Comparison of ENCODE assay signal across 22 cellular contexts in genomic region chr2:4914551-4914950, GRCh38.
DNase-seq lines count a peak whose midpoint lies in the region; ATAC-seq, FAIRE-seq and TF ChIP-seq lines count a peak whose summit lies in the region.
"Had no signal": no experiment of that assay in that cellular context is flagged by ENCODE, and none has a peak within 500 bp of the region (broad histone marks: within the 10 kb centered on the region; RNA-seq: fewer than 3 reads in every experiment).

No MANE protein-coding gene starts in this region.

- POLR2A ChIA-PET in HepG2 (lab: Yijun Ruan, JAX) = no interaction called here
- POLR2A ChIA-PET in CD8-positive, alpha-beta memory T cell (lab: Charles Lee) = no interaction called here

- no peak overlapping the region for H3K4me2 ChIP-seq in HepG2 (ENCODE audit: low read depth, low read length)

- peaks cover 0 to 24% (median 6%) of the 10 kb centered on the region in 5 donors for H3K9me3 Mint-ChIP-seq in CD8-positive, alpha-beta memory T cell

- H3K9me3 ChIP-seq in HepG2 (ENCODE audit: low read length) (peaks cover 75% of the 10 kb centered on the region), right lobe of liver (no peaks in the 10 kb centered on the region), aorta (ENCODE audit: control insufficient read depth, low read length) (peaks cover 1% of the 10 kb centered on the region)
- no peaks in the 10 kb centered on the region for H3K9me3 ChIP-seq in CD8-positive, alpha-beta memory T cell (ENCODE audit: low read length)
- H3K9me3 ChIP-seq: adrenal gland, ovary had no signal

- H3K4me1 ChIP-seq in HepG2 (ENCODE audit: insufficient read depth, low read length) = no peaks in the 10 kb centered on the region
- H3K4me1 ChIP-seq in right lobe of liver = no peaks in the 10 kb centered on the region
- no peaks in the 10 kb centered on the region for H3K4me1 ChIP-seq in aorta (ENCODE audit: control insufficient read depth in 1 of 2, insufficient read depth in 2 of 2, low read length in 2 of 2)
- H3K4me1 ChIP-seq in CD8-positive, alpha-beta memory T cell (ENCODE audit: insufficient read depth, low read length) = no peaks in the 10 kb centered on the region
- H3K4me1 ChIP-seq: adrenal gland, sigmoid colon had no signal

- H2AFZ ChIP-seq in HepG2 (ENCODE audit: low read length) = no peak overlapping the region

- no peak for FAIRE-seq in HepG2 (lab: Jason Lieb, UNC)
- FAIRE-seq in bronchial epithelial cell (lab: Jason Lieb, UNC) = peak; percentile 60
- FAIRE-seq: G401.6, kidney had no signal

- no TSS peak for BruUV-seq in HepG2 (replicated peaks; lab: Mats Ljungman, UMichigan)

- H4K20me1 ChIP-seq in HepG2 (ENCODE audit: insufficient read depth, low read length) = no peaks in the 10 kb centered on the region

- DNase-seq in HepG2 (ENCODE audit: low spot score) (no peak), right lobe of liver (no peak), bronchial epithelial cell (ENCODE audit: low read depth) (peak; percentile 50), kidney tubule cell (ENCODE audit: low spot score) (peak; percentile 23), aorta (no peak), anterior cingulate cortex (lab: John Stamatoyannopoulos, UW) (no peak)
- no peak for DNase-seq in CD8-positive, alpha-beta memory T cell
- DNase-seq: ACHN; activated gamma-delta T cell; adrenal gland; C1 segment of cervical spinal cord; DMS 273 treated with DMSO at 0.1 percent for 48 hours; effector memory CD4-positive, alpha-beta T cell; hypothalamus; kidney; NCI-H748 treated with DMSO at 0.1 percent for 48 hours; ovary; sigmoid colon had no signal

- no peak overlapping the region for H3K27ac Mint-ChIP-seq in CD8-positive, alpha-beta memory T cell
- H3K27ac Mint-ChIP-seq: T-helper 1 cell treated with Interleukin-12 subunit alpha and Interleukin-12 subunit beta and Interleukin-4 antibody, amounts not matched to agents 30 μg/mL and 1 μg/mL, for 36 hours had no signal

- intact Hi-C loops in HepG2 (cut with micrococcal nuclease; ENCODE audit: unreplicated experiment) = no loop called here
- intact Hi-C loops in right lobe of liver (cut with DNase I) = no loop called here
- intact Hi-C loops in aorta (cut with DNase I) = no loop called here

- no peak for ATAC-seq in HepG2
- ATAC-seq in right lobe of liver = no peak
- peak; percentile 55 for ATAC-seq in aorta (ENCODE audit: low FRiP score)
- no peak for ATAC-seq in GM18502 (IDR thresholded peaks at IDR 0.05; ENCODE audit: poor library complexity, unreplicated experiment)

- CTCF ChIA-PET in HepG2 (lab: Yijun Ruan, JAX; ENCODE audit: low intra/inter-chr PET ratio, low total read pairs) = no interaction called here
- CTCF ChIA-PET in CD8-positive, alpha-beta memory T cell (lab: Charles Lee) = no interaction called here

- in situ Hi-C loops in HepG2 (cut with HindIII; ENCODE audit: extremely low pct_ligation_motif_present, low pct_unique_long_range_greater_than_20kb) = no loop called here

- TF ChIP-seq RAD21 in HepG2 (CRISPR knock-in tag; IDR thresholded peaks at IDR 0.05) = no peak

- no peaks in the 10 kb centered on the region for H3K4me1 Mint-ChIP-seq in CD8-positive, alpha-beta memory T cell

- H3K36me3 Mint-ChIP-seq in CD8-positive, alpha-beta memory T cell = no peaks in the 10 kb centered on the region

- H3K36me3 ChIP-seq in HepG2 (replicated peaks in 1 of 2; ENCODE audit: control insufficient read depth in 1 of 2, insufficient read depth in 2 of 2, low read length in 2 of 2) = no peaks in the 10 kb centered on the region
- no peaks in the 10 kb centered on the region for H3K36me3 ChIP-seq in right lobe of liver
- no peaks in the 10 kb centered on the region for H3K36me3 ChIP-seq in bronchial epithelial cell (ENCODE audit: control insufficient read depth, insufficient read depth, low read length)
- no peaks in the 10 kb centered on the region for H3K36me3 ChIP-seq in aorta (ENCODE audit: control insufficient read depth in 1 of 2, insufficient read depth in 2 of 2, low read length in 1 of 2)
- H3K36me3 ChIP-seq in CD8-positive, alpha-beta memory T cell (ENCODE audit: insufficient read depth, low read length) = no peaks in the 10 kb centered on the region
- H3K36me3 ChIP-seq: adrenal gland, ovary, sigmoid colon had no signal

- no peak overlapping the region for H3K4me3 Mint-ChIP-seq in CD8-positive, alpha-beta memory T cell
- H3K4me3 Mint-ChIP-seq: T-helper 1 cell treated with Interleukin-12 subunit alpha and Interleukin-12 subunit beta and Interleukin-4 antibody, amounts not matched to agents 30 μg/mL and 1 μg/mL, for 36 hours had no signal

- H3K27me3 ChIP-seq in HepG2 (ENCODE audit: control insufficient read depth in 1 of 2, insufficient read depth in 2 of 2, low read length in 2 of 2) (no peaks in the 10 kb centered on the region), right lobe of liver (no peaks in the 10 kb centered on the region), bronchial epithelial cell (ENCODE audit: control insufficient read depth, insufficient read depth, low read length) (no peaks in the 10 kb centered on the region), aorta (ENCODE audit: control insufficient read depth in 1 of 2, insufficient read depth in 2 of 2, low read length in 1 of 2) (no peaks in the 10 kb centered on the region)
- no peaks in the 10 kb centered on the region for H3K27me3 ChIP-seq in CD8-positive, alpha-beta memory T cell (ENCODE audit: insufficient read depth, low read length, poor library complexity, severe bottlenecking)
- H3K27me3 ChIP-seq: adrenal gland, ovary, sigmoid colon had no signal

- TF ChIP-seq POLR2A in HepG2 (IDR thresholded peaks at IDR 0.05; ENCODE audit: insufficient read depth in 1 of 2, low read depth in 2 of 2, low read length in 2 of 2) = no peak
- no peak for TF ChIP-seq POLR2A in right lobe of liver (IDR thresholded peaks at IDR 0.05)

- TF ChIP-seq EP300 in HepG2 (IDR thresholded peaks at IDR 0.05; ENCODE audit: low read depth in 2 of 2, low read length in 2 of 2) = no peak
- no peak for TF ChIP-seq EP300 in HepG2 (CRISPR knock-in tag; IDR thresholded peaks at IDR 0.05; ENCODE audit: borderline replicate concordance)

- H3K79me2 ChIP-seq in HepG2 (ENCODE audit: insufficient read depth, low read length) = no peaks in the 10 kb centered on the region

- H3K4me3 ChIP-seq in HepG2 (replicated peaks in 1 of 3; ENCODE audit: insufficient read depth in 1 of 3, low read depth in 2 of 3, low read length in 3 of 3) (no peak overlapping the region), right lobe of liver (no peak overlapping the region), bronchial epithelial cell (ENCODE audit: low read depth, low read length) (no peak overlapping the region), aorta (ENCODE audit: low read length in 2 of 2) (no peak overlapping the region)
- no peak overlapping the region for H3K4me3 ChIP-seq in CD8-positive, alpha-beta memory T cell (ENCODE audit: low read length)
- H3K4me3 ChIP-seq: adrenal gland, ovary, sigmoid colon had no signal

- H3K27me3 Mint-ChIP-seq in CD8-positive, alpha-beta memory T cell = no peaks in the 10 kb centered on the region

- H3K9ac ChIP-seq in HepG2 (ENCODE audit: insufficient read depth, low read depth, low read length) = no peak overlapping the region

- 1% methylated on average over 4 of the region's 4 CpGs for WGBS in HepG2 (ENCODE audit: low lambda C conversion rate)
- WGBS in right lobe of liver (ENCODE audit: insufficient coverage, low coverage, low lambda C conversion rate, missing lambda C conversion rate) = 34% methylated on average over 4 of the region's 4 CpGs
- WGBS in aorta, 2 donors = 86 to 89% methylated on average over 4 of the region's 4 CpGs

- TF ChIP-seq CTCF in HepG2 (CRISPR knock-in tag; IDR thresholded peaks at IDR 0.05) = no peak
- no peak for TF ChIP-seq CTCF in right lobe of liver (IDR thresholded peaks at IDR 0.05)
- TF ChIP-seq CTCF in bronchial epithelial cell (IDR thresholded peaks at IDR 0.05; ENCODE audit: insufficient read depth, low read length, severe bottlenecking) = no peak

- H3K27ac ChIP-seq in HepG2 (ENCODE audit: extremely low read length, insufficient read depth, low read length) (no peak overlapping the region), right lobe of liver (no peak overlapping the region), aorta (ENCODE audit: low read depth in 1 of 2, low read length in 2 of 2) (no peak overlapping the region)
- H3K27ac ChIP-seq in CD8-positive, alpha-beta memory T cell (ENCODE audit: low read depth, low read length) = no peak overlapping the region
- H3K27ac ChIP-seq: adrenal gland, ovary, sigmoid colon, VCaP had no signal

TF ChIP-seq in HepG2, 621 proteins besides CTCF, POLR2A, EP300 and RAD21:
- TF ChIP-seq EED (CRISPR knock-in tag; IDR thresholded peaks at IDR 0.05) (no peak), CEBPB (IDR thresholded peaks at IDR 0.05; ENCODE audit: borderline replicate concordance, low read depth, low read length) (peak; percentile 49; the same call in 1 of the 2 replicates)

Comparison
In these comparisons a context has a peak if more than half of its experiments do, and no peak if none do; other contexts are left out.
1. DNase-seq: peak in bronchial epithelial cell (single experiment) and kidney tubule cell (single experiment); none in HepG2 (single experiment), right lobe of liver (0 of 3), aorta (0 of 2), CD8-positive, alpha-beta memory T cell (0 of 5) and anterior cingulate cortex (0 of 58).